ENCODE assay signal across 8 cellular contexts in genomic region chr3:27590437-27591320, GRCh38.
DNase-seq lines count a peak whose midpoint lies in the region; ATAC-seq and TF ChIP-seq lines count a peak whose summit lies in the region.

No MANE protein-coding gene starts in this region.

- CTCF ChIA-PET in activated CD8-positive, alpha-beta T cell treated with anti-CD3 and anti-CD28 coated beads, Interleukin-2, amount 10 ng/mL, durations not matched to agents 7 days and 5 days (lab: Charles Lee), result interaction anchor here (1.1 to 2.4 kb wide), 3 partner anchors 42 to 90 kb away, joined by 3 to 8 read pairs (median 7); no protein-coding TSS in a partner anchor

- H3K36me3 ChIP-seq in heart left ventricle, result no peaks in the 10 kb centered on the region
- no peaks in the 10 kb centered on the region for H3K36me3 ChIP-seq in MM.1S (replicated peaks; ENCODE audit: insufficient read depth, low read length)

- no peaks in the 10 kb centered on the region for H3F3A ChIP-seq in MM.1S (ENCODE audit: insufficient read depth, low read length)

- H3K27me3 ChIP-seq in heart left ventricle (no peaks in the 10 kb centered on the region), MM.1S (replicated peaks; ENCODE audit: insufficient read depth, low read length) (no peaks in the 10 kb centered on the region)

- no peaks in the 10 kb centered on the region for H3K9me3 Mint-ChIP-seq in activated CD8-positive, alpha-beta T cell treated with anti-CD3 and anti-CD28 coated beads, Interleukin-2, amount 10 ng/mL, durations not matched to agents 7 days and 5 days (ENCODE audit: insufficient read depth)
- H3K9me3 Mint-ChIP-seq in stimulated activated naive B cell treated with anti-CD40 and anti-IgM and Interleukin-4, amounts not matched to agents 10 μg/mL and 1 μg/mL and 100 μg/mL, for 72 hours, result no peaks in the 10 kb centered on the region

- H3K27ac ChIP-seq in heart left ventricle (peak overlapping the region; percentile 51 to 92 (median 72)), MM.1S (ENCODE audit: low read length) (no peak overlapping the region)

- peak; percentile 58 for ATAC-seq in activated CD8-positive, alpha-beta T cell treated with anti-CD3 and anti-CD28 coated beads, Interleukin-2, amount 10 ng/mL, durations not matched to agents 7 days and 5 days
- ATAC-seq in heart left ventricle, result peak; percentile 57 to 86 (median 76)
- ATAC-seq in stimulated activated naive B cell treated with anti-CD40 and anti-IgM and Interleukin-4, amounts not matched to agents 10 μg/mL and 1 μg/mL and 100 μg/mL, for 72 hours (replicated peaks), result peak; percentile 79 to 84
- ATAC-seq in HG02798 (IDR thresholded peaks at IDR 0.05; ENCODE audit: poor library complexity, unreplicated experiment), result no peak

- peak overlapping the region; percentile 75 for H3K27ac Mint-ChIP-seq in activated CD8-positive, alpha-beta T cell treated with anti-CD3 and anti-CD28 coated beads, Interleukin-2, amount 10 ng/mL, durations not matched to agents 7 days and 5 days
- peak overlapping the region; percentile 26 for H3K27ac Mint-ChIP-seq in stimulated activated naive B cell treated with anti-CD40 and anti-IgM and Interleukin-4, amounts not matched to agents 10 μg/mL and 1 μg/mL and 100 μg/mL, for 72 hours

- no peak overlapping the region for H3K9ac ChIP-seq in MM.1S (ENCODE audit: low read length)

- intact Hi-C loops in heart left ventricle (cut with DNase I), result no loop called here

- no peak overlapping the region for H3K4me3 Mint-ChIP-seq in activated CD8-positive, alpha-beta T cell treated with anti-CD3 and anti-CD28 coated beads, Interleukin-2, amount 10 ng/mL, durations not matched to agents 7 days and 5 days
- peak overlapping the region in 1 of 2 donors; percentile 43 for H3K4me3 Mint-ChIP-seq in stimulated activated naive B cell treated with anti-CD40 and anti-IgM and Interleukin-4, amounts not matched to agents 10 μg/mL and 1 μg/mL and 100 μg/mL, for 72 hours

- no peaks in the 10 kb centered on the region for H3K27me3 Mint-ChIP-seq in activated CD8-positive, alpha-beta T cell treated with anti-CD3 and anti-CD28 coated beads, Interleukin-2, amount 10 ng/mL, durations not matched to agents 7 days and 5 days (ENCODE audit: low read depth)
- H3K27me3 Mint-ChIP-seq in stimulated activated naive B cell treated with anti-CD40 and anti-IgM and Interleukin-4, amounts not matched to agents 10 μg/mL and 1 μg/mL and 100 μg/mL, for 72 hours, result no peaks in the 10 kb centered on the region

- H3K4me2 ChIP-seq in MM.1S (ENCODE audit: low read depth, low read length), result no peak overlapping the region

- no peaks in the 10 kb centered on the region for H3K9me3 ChIP-seq in heart left ventricle
- no peaks in the 10 kb centered on the region for H3K9me3 ChIP-seq in MM.1S (replicated peaks; ENCODE audit: insufficient read depth, low read length)

- no peaks in the 10 kb centered on the region for H3K79me2 ChIP-seq in MM.1S (ENCODE audit: low read length)

- peaks cover 0 to 48% (median 24%) of the 10 kb centered on the region in 12 donors for H3K4me1 ChIP-seq in heart left ventricle
- H3K4me1 ChIP-seq in MM.1S (ENCODE audit: low read length), result no peaks in the 10 kb centered on the region

- POLR2A ChIA-PET in activated CD8-positive, alpha-beta T cell treated with anti-CD3 and anti-CD28 coated beads, Interleukin-2, amount 10 ng/mL, durations not matched to agents 7 days and 5 days (lab: Charles Lee), result interaction anchor here (1.2 to 1.7 kb wide), 3 partner anchors 37 to 106 kb away, joined by 3 to 9 read pairs (median 4); partner anchors contain the start of gene SLC4A7

- TF ChIP-seq POLR2A in heart left ventricle (IDR thresholded peaks at IDR 0.05), result no peak

- DNase-seq in activated CD4-positive, alpha-beta T cell treated with anti-CD3 and anti-CD28 coated beads for 4 hours, result peak; percentile 6 to 12
- no peak for DNase-seq in activated CD4-positive, alpha-beta T cell treated with anti-CD3 and anti-CD28 coated beads for 1 hour
- peak; percentile 37 for DNase-seq in activated CD8-positive, alpha-beta T cell treated with anti-CD3 and anti-CD28 coated beads, Interleukin-2, amount 10 ng/mL, durations not matched to agents 7 days and 5 days
- DNase-seq in heart left ventricle (no peak), NCI-H2081 treated with DMSO at 0.1 percent for 48 hours (lab: John Stamatoyannopoulos, UW) (no peak), MM.1S (no peak)
- DNase-seq in stimulated activated naive B cell treated with anti-CD40 and anti-IgM and Interleukin-4, amounts not matched to agents 10 μg/mL and 1 μg/mL and 100 μg/mL, for 72 hours, result peak; percentile 8

- TF ChIP-seq CTCF in heart left ventricle (IDR thresholded peaks at IDR 0.05), result no peak
- TF ChIP-seq CTCF in MM.1S (IDR thresholded peaks at IDR 0.05; ENCODE audit: low read length), result no peak

- no peaks in the 10 kb centered on the region for H3K9me2 ChIP-seq in MM.1S (replicated peaks; ENCODE audit: insufficient read depth, low read length)

- peaks cover 12% of the 10 kb centered on the region for H3K36me3 Mint-ChIP-seq in activated CD8-positive, alpha-beta T cell treated with anti-CD3 and anti-CD28 coated beads, Interleukin-2, amount 10 ng/mL, durations not matched to agents 7 days and 5 days (ENCODE audit: low read depth)
- no peaks in the 10 kb centered on the region for H3K36me3 Mint-ChIP-seq in stimulated activated naive B cell treated with anti-CD40 and anti-IgM and Interleukin-4, amounts not matched to agents 10 μg/mL and 1 μg/mL and 100 μg/mL, for 72 hours

- 30 to 35% (median 32%) methylated on average over 5 of the region's 5 CpGs for WGBS in heart left ventricle, 4 donors

- H4K20me1 ChIP-seq in MM.1S (ENCODE audit: insufficient read depth, low read length), result no peaks in the 10 kb centered on the region

- H3K4me3 ChIP-seq in heart left ventricle (peak overlapping the region in 1 of 12 donors; percentile 12), MM.1S (ENCODE audit: low read length) (no peak overlapping the region)

- no peak overlapping the region for H2AFZ ChIP-seq in MM.1S (ENCODE audit: low read length)

- peaks cover 28% of the 10 kb centered on the region for H3K4me1 Mint-ChIP-seq in activated CD8-positive, alpha-beta T cell treated with anti-CD3 and anti-CD28 coated beads, Interleukin-2, amount 10 ng/mL, durations not matched to agents 7 days and 5 days (ENCODE audit: low read depth)
- peaks cover 29 to 43% of the 10 kb centered on the region in 2 donors for H3K4me1 Mint-ChIP-seq in stimulated activated naive B cell treated with anti-CD40 and anti-IgM and Interleukin-4, amounts not matched to agents 10 μg/mL and 1 μg/mL and 100 μg/mL, for 72 hours

Comparison
In these comparisons a context has a peak if more than half of its experiments do, and no peak if none do; other contexts are left out.
1. DNase-seq: peak in activated CD4-positive, alpha-beta T cell treated with anti-CD3 and anti-CD28 coated beads for 4 hours (2 of 2), activated CD8-positive, alpha-beta T cell treated with anti-CD3 and anti-CD28 coated beads, Interleukin-2, amount 10 ng/mL, durations not matched to agents 7 days and 5 days (single experiment) and stimulated activated naive B cell treated with anti-CD40 and anti-IgM and Interleukin-4, amounts not matched to agents 10 μg/mL and 1 μg/mL and 100 μg/mL, for 72 hours (single experiment); none in activated CD4-positive, alpha-beta T cell treated with anti-CD3 and anti-CD28 coated beads for 1 hour (single experiment), heart left ventricle (0 of 5), NCI-H2081 treated with DMSO at 0.1 percent for 48 hours (single experiment) and MM.1S (single experiment).